In the genomic region with DNA sequence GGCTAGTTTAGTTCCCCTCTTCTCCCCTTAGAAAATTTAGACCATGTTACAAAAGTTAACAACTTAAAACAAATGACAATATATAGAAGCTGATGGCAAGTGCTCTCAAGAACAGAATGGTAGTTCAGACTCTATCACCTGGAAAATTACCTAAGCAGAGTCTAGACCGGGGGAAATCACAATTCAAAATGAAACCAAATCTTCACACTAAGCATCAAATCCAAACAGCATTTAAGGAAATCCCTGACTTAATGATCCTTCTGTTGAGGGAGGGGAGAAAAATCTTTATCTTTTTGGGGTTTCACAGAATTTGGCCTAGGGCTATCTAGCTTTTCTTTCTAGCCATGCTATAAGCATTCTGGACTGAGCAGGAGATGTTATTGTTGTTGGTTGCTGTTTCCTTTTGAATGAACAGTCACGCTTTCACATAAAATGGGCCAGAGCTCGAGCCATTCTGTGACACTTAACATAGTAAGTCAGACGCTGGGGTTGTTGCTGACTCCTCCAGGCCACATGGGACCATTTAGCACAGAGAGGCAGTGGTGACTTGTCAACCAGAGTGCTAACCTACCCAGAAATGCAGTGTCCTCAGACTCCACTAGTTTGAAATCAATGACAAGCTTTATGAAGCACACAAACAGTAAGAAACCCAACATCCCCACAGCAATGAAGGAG, we compare ENCODE assay signal across 13 cellular contexts. TPM values are rescaled to one million over a fixed set of nuclear protein-coding genes. Genes with fewer than 3 reads are reported as not detected.
DNase-seq lines count a peak whose midpoint lies in the region; ATAC-seq, FAIRE-seq and TF ChIP-seq lines count a peak whose summit lies in the region.
"Had no signal": no experiment of that assay in that cellular context is flagged by ENCODE, and none has a peak within 500 bp of the region (broad histone marks: within the 10 kb centered on the region; RNA-seq: fewer than 3 reads in every experiment).

No MANE protein-coding gene starts in this region.

- BruUV-seq in MCF 10A (replicated peaks; lab: Mats Ljungman, UMichigan): no TSS peak

- H3K9me3 ChIP-seq in Karpas-422 (ENCODE audit: low read length): peaks cover 7% of the 10 kb centered on the region; the same call in 1 of the 2 replicates
- H3K9me3 ChIP-seq in Peyer's patch: peaks cover 0 to 3% (median 0%) of the 10 kb centered on the region in 4 donors

- TF ChIP-seq CTCF in GM10266 (IDR thresholded peaks at IDR 0.05; ENCODE audit: control insufficient read depth, insufficient read depth, low read depth, missing control alignments) (no peak), Peyer's patch (IDR thresholded peaks at IDR 0.05) (no peak), brain microvascular endothelial cell (IDR thresholded peaks at IDR 0.05; ENCODE audit: low read depth, low read length, missing control alignments) (no peak), MCF 10A (IDR thresholded peaks at IDR 0.05; ENCODE audit: unreplicated experiment) (no peak)

- no peaks in the 10 kb centered on the region for H3K4me1 Mint-ChIP-seq in MCF 10A (ENCODE audit: insufficient read depth, unreplicated experiment)

- no peaks in the 10 kb centered on the region for H3K9me2 ChIP-seq in Karpas-422 (replicated peaks; ENCODE audit: insufficient read depth, low read length)

- H3K4me3 Mint-ChIP-seq in MCF 10A (ENCODE audit: unreplicated experiment): no peak overlapping the region

- H3K27me3 ChIP-seq in Karpas-422 (ENCODE audit: low read length) (no peaks in the 10 kb centered on the region; the same call in 1 of the 2 replicates), Peyer's patch (no peaks in the 10 kb centered on the region), brain microvascular endothelial cell (replicated peaks) (no peaks in the 10 kb centered on the region)

- POLR2A ChIA-PET in MCF 10A (lab: Yijun Ruan, JAX): interaction anchor here (0.6 kb wide), 1 partner anchor 382 kb away, joined by 3 read pairs; no protein-coding TSS in a partner anchor

- peak overlapping the region; percentile 13; the same call in 1 of the 2 replicates for H2AFZ ChIP-seq in Karpas-422 (ENCODE audit: low read length)

- DNase-seq in GM10266 (ENCODE audit: extremely low spot score) (peak; percentile 17), GM19239 (ENCODE audit: insufficient read length, low spot score) (no peak), Karpas-422 (no peak), Peyer's patch (no peak), brain microvascular endothelial cell (no peak), MCF 10A (ENCODE audit: unreplicated experiment) (no peak)
- no peak for DNase-seq in stimulated activated naive CD4-positive, alpha-beta T cell (lab: John Stamatoyannopoulos, UW)
- DNase-seq: KBM-7 had no signal

- intact Hi-C loops in MCF 10A (cut with micrococcal nuclease): no loop called here

- no peak overlapping the region for H3K9ac ChIP-seq in Karpas-422 (ENCODE audit: low read length)

- ATAC-seq in HG02798 (IDR thresholded peaks at IDR 0.05; ENCODE audit: poor library complexity, unreplicated experiment): peak; percentile 83

- CTCF ChIA-PET in MCF 10A (lab: Yijun Ruan, JAX): interaction anchor here (0.6 to 0.7 kb wide), 2 partner anchors 66 to 542 kb away, joined by 3 to 4 read pairs; no protein-coding TSS in a partner anchor

- in situ Hi-C loops in brain microvascular endothelial cell (cut with HindIII; ENCODE audit: low pct_ligation_motif_present, low sequenced_read_pairs): no loop called here

- no peaks in the 10 kb centered on the region for H3K79me2 ChIP-seq in Karpas-422 (ENCODE audit: low read length)

- peak; percentile 81 for FAIRE-seq in GM19239 (lab: Jason Lieb, UNC)

- TF ChIP-seq POLR2A in Peyer's patch (IDR thresholded peaks at IDR 0.05): no peak

- no peak overlapping the region for H3K27ac ChIP-seq in Karpas-422 (ENCODE audit: low read length)
- H3K27ac ChIP-seq in Peyer's patch: no peak overlapping the region
- H3K27ac ChIP-seq in brain microvascular endothelial cell: no peak overlapping the region
- H3K27ac ChIP-seq: C4-2B, thoracic aorta had no signal

- no peaks in the 10 kb centered on the region for H3K36me3 Mint-ChIP-seq in MCF 10A (ENCODE audit: insufficient read depth, unreplicated experiment)

- H3K4me2 ChIP-seq in Karpas-422 (ENCODE audit: low read depth, low read length, poor library complexity, severe bottlenecking): peak overlapping the region; percentile 1

- no peak overlapping the region for H3K27ac Mint-ChIP-seq in MCF 10A (ENCODE audit: low read depth, unreplicated experiment)
- H3K27ac Mint-ChIP-seq: activated T-helper 2 cell treated with anti-CD3 and anti-CD28 coated beads, Interferon-gamma antibody, Interleukin-2, Interleukin-4, amounts not matched to agents 10 μg/mL and 5 μg/mL and 100 μg/mL, durations not matched to agents 14 hours and 24 hours and 36 hours had no signal

- H3K4me3 ChIP-seq in Karpas-422 (ENCODE audit: low read length) (no peak overlapping the region), Peyer's patch (no peak overlapping the region), brain microvascular endothelial cell (ENCODE audit: low read depth, low read length) (no peak overlapping the region)
- H3K4me3 ChIP-seq: thoracic aorta had no signal

- H3K9me3 Mint-ChIP-seq in MCF 10A (ENCODE audit: unreplicated experiment): peaks cover 6% of the 10 kb centered on the region

- H4K20me1 ChIP-seq in Karpas-422 (ENCODE audit: insufficient read depth, low read depth, low read length): no peaks in the 10 kb centered on the region

- H3K36me3 ChIP-seq in Karpas-422 (ENCODE audit: insufficient read depth, low read length) (no peaks in the 10 kb centered on the region), Peyer's patch (no peaks in the 10 kb centered on the region), brain microvascular endothelial cell (replicated peaks) (no peaks in the 10 kb centered on the region)
- H3K36me3 ChIP-seq: thoracic aorta had no signal

- H3K4me1 ChIP-seq in Karpas-422 (ENCODE audit: low read length) (peaks cover 13% of the 10 kb centered on the region), Peyer's patch (no peaks in the 10 kb centered on the region)

- H3K27me3 Mint-ChIP-seq in MCF 10A (ENCODE audit: insufficient read depth, unreplicated experiment): no peaks in the 10 kb centered on the region

RNA-seq across cellular contexts. Expression of a gene that starts 16.0 kb away (rescaled TPM):
- total RNA-seq in Karpas-422 (2014; rRNA removed; shearing (Covaris generic); ENCODE audit: low replicate concordance): 238 and 321 TPM in 2 replicates
- total RNA-seq in Peyer's patch (10 to 100 TPM; 17.6 to 66.0 (median 31.0) TPM), MCF 10A (2022) (40.0 and 41.4 TPM in 2 replicates)

RNA-seq across cellular contexts. Expression of a gene that starts 54.8 kb away (rescaled TPM):
- 0.18 TPM in 1 of 2 replicates, not detected in the other for total RNA-seq in Karpas-422 (2014; rRNA removed; shearing (Covaris generic); ENCODE audit: low replicate concordance)
- total RNA-seq in Peyer's patch (1 to 10 TPM in 1 of 4 donors, under 1 TPM in 2, not detected in 1; 0.35 to 1.7 (median 0.80) TPM), MCF 10A (2022) (not detected in 2 replicates)
- total RNA-seq: activated T-helper 2 cell treated with anti-CD3 and anti-CD28 coated beads, Interferon-gamma antibody, Interleukin-2, Interleukin-4, amounts not matched to agents 10 μg/mL and 5 μg/mL and 100 μg/mL, durations not matched to agents 14 hours and 24 hours and 36 hours; dermis microvascular lymphatic vessel endothelial cell had no signal
